Comparison of ENCODE assay signal across 12 cellular contexts in the genomic region with DNA sequence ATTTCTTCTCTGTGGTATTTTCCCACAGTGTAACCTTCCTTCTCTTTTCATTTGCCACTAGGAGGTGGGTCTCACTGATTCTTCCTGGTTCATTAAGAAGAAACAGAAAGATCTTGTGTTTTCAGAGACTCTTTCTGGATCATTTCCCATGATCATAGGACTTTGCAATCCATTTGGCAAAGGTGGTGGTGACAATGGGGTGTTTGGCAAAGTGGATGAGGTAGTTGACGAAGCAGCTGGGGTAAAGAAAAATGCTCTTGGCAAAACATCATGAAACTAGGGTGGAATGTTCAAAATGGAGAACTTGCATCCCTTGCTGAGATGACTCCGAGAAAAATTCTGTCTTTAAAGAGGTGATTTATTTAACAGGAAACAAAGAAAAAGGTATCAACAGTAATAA. TPM values are rescaled to one million over a fixed set of nuclear protein-coding genes. Genes with fewer than 3 reads are reported as not detected.
DNase-seq lines count a peak whose midpoint lies in the region; ATAC-seq and TF ChIP-seq lines count a peak whose summit lies in the region.
"Had no signal": no experiment of that assay in that cellular context is flagged by ENCODE, and none has a peak within 500 bp of the region (broad histone marks: within the 10 kb centered on the region; RNA-seq: fewer than 3 reads in every experiment).

No MANE protein-coding gene starts in this region.

- H3K9me2 ChIP-seq in GM23338 (ENCODE audit: insufficient read depth) = no peaks in the 10 kb centered on the region
- H3K9me2 ChIP-seq: SK-N-SH had no signal

- POLR2A ChIA-PET in A673 (lab: Charles Lee; ENCODE audit: low non-redundant PET) = no interaction called here

- ATAC-seq in GM23338 (no peak), HG03442 (IDR thresholded peaks at IDR 0.05; ENCODE audit: unreplicated experiment) (no peak)

- H3K27ac Mint-ChIP-seq in GM23338 (no peak overlapping the region), nephron (peak overlapping the region; percentile 58 to 72 (median 64))

- H3K4me1 ChIP-seq in A673 (ENCODE audit: insufficient read depth, low read length, poor library complexity, severe bottlenecking) (peaks cover 49% of the 10 kb centered on the region), GM23338 (ENCODE audit: insufficient read depth) (peaks cover 23% of the 10 kb centered on the region)

- no peak overlapping the region for H2AFZ ChIP-seq in GM23338
- H2AFZ ChIP-seq: parathyroid adenoma had no signal

- H3K79me2 ChIP-seq in GM23338 (replicated peaks; ENCODE audit: insufficient read depth) = no peaks in the 10 kb centered on the region
- H3K79me2 ChIP-seq: parathyroid adenoma had no signal

- H3K36me3 ChIP-seq in A673 (ENCODE audit: insufficient read depth, low read length, poor library complexity, severe bottlenecking) = no peaks in the 10 kb centered on the region
- no peaks in the 10 kb centered on the region for H3K36me3 ChIP-seq in GM23338 (ENCODE audit: insufficient read depth)

- intact Hi-C loops in A673 (cut with micrococcal nuclease; ENCODE audit: unreplicated experiment) = no loop called here
- intact Hi-C loops in dorsolateral prefrontal cortex (cut with DNase I) = no loop called here

- no peak overlapping the region for H3K4me2 ChIP-seq in GM23338
- H3K4me2 ChIP-seq: SK-N-SH had no signal

- no peak overlapping the region for H3K4me3 ChIP-seq in A673 (ENCODE audit: low read depth, low read length, poor library complexity, severe bottlenecking)
- no peak overlapping the region for H3K4me3 ChIP-seq in GM23338
- no peak overlapping the region for H3K4me3 ChIP-seq in dorsolateral prefrontal cortex

- no peak overlapping the region for H3K27ac ChIP-seq in A673 (ENCODE audit: low read depth, low read length, poor library complexity, severe bottlenecking)
- H3K27ac ChIP-seq in GM23338 (ENCODE audit: low read depth) = 0 out of 2 replicates have a peak overlapping the region, but pooled peaks have one; percentile 2
- H3K27ac ChIP-seq in dorsolateral prefrontal cortex = peak overlapping the region in 54 of 59 donors; percentile 1 to 89 (median 62)
- H3K27ac ChIP-seq: parathyroid adenoma had no signal

- no peaks in the 10 kb centered on the region for H3K9me3 ChIP-seq in A673 (ENCODE audit: low read depth, low read length, poor library complexity, severe bottlenecking)
- H3K9me3 ChIP-seq: SK-N-SH had no signal

- CTCF ChIA-PET in A673 (lab: Charles Lee) = no interaction called here

- TF ChIP-seq CTCF in A673 (conservative IDR thresholded peaks at IDR 0.05; ENCODE audit: low read depth, low read length) (0 out of 2 replicates have a peak, but pooled peaks have one; percentile 11), GM23338 (conservative IDR thresholded peaks at IDR 0.05; ENCODE audit: low read depth in 2 of 2) (no peak), dorsolateral prefrontal cortex (IDR thresholded peaks at IDR 0.05 in 54 of 56, conservative IDR thresholded peaks at IDR 0.05 in 2 of 56; ENCODE audit: low read depth in 1 of 56, partially characterized antibody in 56 of 56) (peak in 2 of 56 donors; percentile 6 to 16), nephron (IDR thresholded peaks at IDR 0.05; ENCODE audit: unreplicated experiment in 3 of 3) (no peak)

- BruUV-seq in A673 (replicated peaks; lab: Mats Ljungman, UMichigan) = no TSS peak

- no peaks in the 10 kb centered on the region for H3K27me3 ChIP-seq in A673 (replicated peaks; ENCODE audit: insufficient read depth, low read depth, low read length, poor library complexity)
- no peaks in the 10 kb centered on the region for H3K27me3 ChIP-seq in GM23338 (ENCODE audit: insufficient read depth)
- no peaks in the 10 kb centered on the region for H3K27me3 ChIP-seq in dorsolateral prefrontal cortex

- H3K4me3 Mint-ChIP-seq in GM23338 (no peak overlapping the region), nephron (no peak overlapping the region)
- H3K4me3 Mint-ChIP-seq: CD4-positive, CD25-positive, alpha-beta regulatory T cell had no signal

- peaks cover 15% of the 10 kb centered on the region for H3K27me3 Mint-ChIP-seq in GM23338 (ENCODE audit: insufficient read depth, low read depth, poor library complexity)
- H3K27me3 Mint-ChIP-seq in nephron (ENCODE audit: low read depth) = peaks cover 3% of the 10 kb centered on the region
- H3K27me3 Mint-ChIP-seq: CD4-positive, CD25-positive, alpha-beta regulatory T cell had no signal

- DNase-seq in A673 (ENCODE audit: low spot score) = no peak
- no peak for DNase-seq in GM23338 (ENCODE audit: low spot score)
- no peak for DNase-seq in dorsolateral prefrontal cortex
- DNase-seq in activated CD8-positive, alpha-beta memory T cell treated with anti-CD3 and anti-CD28 coated beads, Interleukin-2, amount 50 U/mL, for 4 hours = no peak
- no peak for DNase-seq in stimulated activated CD4-positive, alpha-beta T cell treated with anti-CD3 and anti-CD28 coated beads, Interleukin-12 subunit alpha, Interleukin-12 subunit beta, amount 100 ng/mL, for 4 hours
- DNase-seq in NCI-H748 (lab: John Stamatoyannopoulos, UW; ENCODE audit: unreplicated experiment) = no peak
- DNase-seq: CD4-positive, CD25-positive, alpha-beta regulatory T cell; H7; SK-N-SH had no signal

- H3K9me3 Mint-ChIP-seq in GM23338 = no peaks in the 10 kb centered on the region
- H3K9me3 Mint-ChIP-seq in nephron = no peaks in the 10 kb centered on the region
- H3K9me3 Mint-ChIP-seq: CD4-positive, CD25-positive, alpha-beta regulatory T cell had no signal

- no peaks in the 10 kb centered on the region for H4K20me1 ChIP-seq in GM23338 (replicated peaks; ENCODE audit: insufficient read depth)

- H3F3A ChIP-seq in GM23338 (replicated peaks; ENCODE audit: low read depth) = no peaks in the 10 kb centered on the region

- H3K4me1 Mint-ChIP-seq in GM23338 = peaks cover 34% of the 10 kb centered on the region
- peaks cover 72% of the 10 kb centered on the region for H3K4me1 Mint-ChIP-seq in nephron

- H3K36me3 Mint-ChIP-seq in GM23338 (ENCODE audit: low read depth) = peaks cover 14% of the 10 kb centered on the region
- peaks cover 7% of the 10 kb centered on the region for H3K36me3 Mint-ChIP-seq in nephron (ENCODE audit: low read depth)

TF ChIP-seq in GM23338, 12 proteins besides CTCF, POLR2A, EP300 and RAD21 (continues in another document):
- TF ChIP-seq ZNF331 (CRISPR knock-in tag; IDR thresholded peaks at IDR 0.05; ENCODE audit: low read depth) = no peak
- TF ChIP-seq NANOG (IDR thresholded peaks at IDR 0.05; ENCODE audit: borderline replicate concordance) = no peak
- no peak for TF ChIP-seq CREB1 (CRISPR knock-in tag; IDR thresholded peaks at IDR 0.05; ENCODE audit: low read depth)
- TF ChIP-seq EZH2phosphoT487 (IDR thresholded peaks at IDR 0.05; ENCODE audit: unreplicated experiment) = no peak

RNA-seq across cellular contexts. Expression of gene TRAF3IP2, which starts 50.6 kb away (rescaled TPM):
- total RNA-seq in A673 (2021) = 7.8 and 9.8 TPM in 2 replicates
- 29.5 and 34.0 TPM in 2 replicates for total RNA-seq in GM23338 (2014; rRNA removed; shearing (Covaris generic))
- 22.2 and 23.8 TPM in 2 replicates for polyA plus RNA-seq in GM23338 (2016; fragmentation: Nextera tagmentation; extraction: Ambion mirVana)
- total RNA-seq in dorsolateral prefrontal cortex = 10 to 100 TPM in 109 of 120 experiments, 1 to 10 TPM in 11; 7.7 to 42.4 (median 16.0) TPM
